8 cellular contexts compared by ENCODE assay signal in genomic region chr1:17826165-17826488, GRCh38.
A peak's percentile ranks its signal among the peaks of the same experiment; 100 is the strongest.
DNase-seq lines count a peak whose midpoint lies in the region; ATAC-seq, FAIRE-seq and TF ChIP-seq lines count a peak whose summit lies in the region.

No MANE protein-coding gene starts in this region.

- H3K4me1 Mint-ChIP-seq in CD8-positive, alpha-beta T cell (ENCODE audit: low read depth) = no peaks in the 10 kb centered on the region

- H3K27me3 ChIP-seq in pancreas (no peaks in the 10 kb centered on the region), ovary (no peaks in the 10 kb centered on the region)
- H3K27me3 ChIP-seq in CD8-positive, alpha-beta T cell (ENCODE audit: insufficient read depth, low read length) = peaks cover 3% of the 10 kb centered on the region

- no peaks in the 10 kb centered on the region for H3K36me3 Mint-ChIP-seq in CD8-positive, alpha-beta T cell

- peak; percentile 6 for DNase-seq in NK-92 treated with Interleukin-12 subunit alpha and Interleukin-12 subunit beta, amount 100 ng/mL, for 24 hours (lab: John Stamatoyannopoulos, UW)
- no peak for DNase-seq in NK-92 (lab: John Stamatoyannopoulos, UW; ENCODE audit: unreplicated experiment)
- peak; percentile 46 for DNase-seq in OCI-LY7 (ENCODE audit: low spot score)
- DNase-seq in fibroblast of gingiva (ENCODE audit: low read depth) = peak; percentile 10
- DNase-seq in pancreas = peak; percentile 19 to 87 (median 53)
- DNase-seq in CD8-positive, alpha-beta T cell = no peak
- no peak for DNase-seq in ovary

- H3K36me3 ChIP-seq in OCI-LY7 (ENCODE audit: insufficient read depth, low read length) = no peaks in the 10 kb centered on the region
- H3K36me3 ChIP-seq in pancreas = no peaks in the 10 kb centered on the region
- H3K36me3 ChIP-seq in CD8-positive, alpha-beta T cell (ENCODE audit: insufficient read depth, low read length) = no peaks in the 10 kb centered on the region
- no peaks in the 10 kb centered on the region for H3K36me3 ChIP-seq in ovary

- H3K79me2 ChIP-seq in OCI-LY7 (ENCODE audit: insufficient read depth, low read depth, low read length) = no peaks in the 10 kb centered on the region

- H3K4me1 ChIP-seq in OCI-LY7 (ENCODE audit: insufficient read depth, low read length, poor library complexity, severe bottlenecking) (no peaks in the 10 kb centered on the region), pancreas (no peaks in the 10 kb centered on the region), ovary (ENCODE audit: insufficient read depth) (no peaks in the 10 kb centered on the region)
- no peaks in the 10 kb centered on the region for H3K4me1 ChIP-seq in CD8-positive, alpha-beta T cell (ENCODE audit: insufficient read depth, low read length)

- TF ChIP-seq CTCF in OCI-LY7 (conservative IDR thresholded peaks at IDR 0.05; ENCODE audit: low read length) = peak; percentile 79
- TF ChIP-seq CTCF in pancreas (IDR thresholded peaks at IDR 0.05) = peak; percentile 52 to 61 (median 56)
- TF ChIP-seq CTCF in CD8-positive, alpha-beta T cell (IDR thresholded peaks at IDR 0.05) = no peak
- no peak for TF ChIP-seq CTCF in ovary (IDR thresholded peaks at IDR 0.05)

- no peak for TF ChIP-seq POLR2A in ovary (IDR thresholded peaks at IDR 0.05)

- no peak for TF ChIP-seq EP300 in ovary (IDR thresholded peaks at IDR 0.05)

- H3K4me3 ChIP-seq in OCI-LY7 (ENCODE audit: low read depth, low read length, poor library complexity, severe bottlenecking) (no peak overlapping the region), pancreas (no peak overlapping the region), ovary (no peak overlapping the region)
- no peak overlapping the region for H3K4me3 ChIP-seq in CD8-positive, alpha-beta T cell (ENCODE audit: low read depth, low read length)

- POLR2A ChIA-PET in OCI-LY7 (lab: Charles Lee) = no interaction called here
- POLR2A ChIA-PET in CD8-positive, alpha-beta T cell (lab: Charles Lee) = no interaction called here

- H3K9me3 ChIP-seq in OCI-LY7 (ENCODE audit: low read length) (no peaks in the 10 kb centered on the region), pancreas (no peaks in the 10 kb centered on the region), ovary (peaks cover 0 to 7% of the 10 kb centered on the region in 2 donors)
- H3K9me3 ChIP-seq in CD8-positive, alpha-beta T cell (ENCODE audit: low read length) = no peaks in the 10 kb centered on the region

- ATAC-seq in pancreas (peak in 3 of 4 donors; percentile 64 to 69 (median 68)), esophagus mucosa (no peak)
- no peak for ATAC-seq in CD8-positive, alpha-beta T cell

- intact Hi-C loops in OCI-LY7 (cut with micrococcal nuclease; ENCODE audit: unreplicated experiment) = loop anchor here (2.0 kb wide), 1 partner anchor 165 kb away; no protein-coding TSS in a partner anchor
- intact Hi-C loops in pancreas (cut with DNase I) = no loop called here
- intact Hi-C loops in CD8-positive, alpha-beta T cell (cut with DNase I, micrococcal nuclease) = no loop called here
- intact Hi-C loops in ovary (cut with DNase I) = loop anchor here in 1 of 4 donors (10.0 kb wide), 1 partner anchor 331 kb away; no protein-coding TSS in a partner anchor

- no peak overlapping the region for H2AFZ ChIP-seq in OCI-LY7 (ENCODE audit: low read length)

- H3K27ac Mint-ChIP-seq in CD8-positive, alpha-beta T cell = no peak overlapping the region

- H3K27ac ChIP-seq in OCI-LY7 (ENCODE audit: low read depth, low read length, poor library complexity, severe bottlenecking) = no peak overlapping the region
- H3K27ac ChIP-seq in pancreas = no peak overlapping the region
- H3K27ac ChIP-seq in CD8-positive, alpha-beta T cell (ENCODE audit: low read depth, low read length) = no peak overlapping the region
- H3K27ac ChIP-seq in ovary = no peak overlapping the region

- H3K4me3 Mint-ChIP-seq in CD8-positive, alpha-beta T cell = no peak overlapping the region

- no peaks in the 10 kb centered on the region for H3K9me3 Mint-ChIP-seq in CD8-positive, alpha-beta T cell

- no peak overlapping the region for H3K4me2 ChIP-seq in OCI-LY7 (ENCODE audit: low read length)

- CTCF ChIA-PET in OCI-LY7 (lab: Charles Lee; ENCODE audit: unreplicated experiment) = no interaction called here
- CTCF ChIA-PET in CD8-positive, alpha-beta T cell (lab: Charles Lee) = interaction anchor here (1.5 kb wide), 2 partner anchors 10 to 47 kb away, joined by 4 read pairs; no protein-coding TSS in a partner anchor

- no peak for FAIRE-seq in pancreas (lab: Jason Lieb, UNC)

- no peaks in the 10 kb centered on the region for H4K20me1 ChIP-seq in OCI-LY7 (ENCODE audit: insufficient read depth, low read length)

- 15 to 16% methylated on average over 16 of the region's 16 CpGs for WGBS in pancreas, 2 donors
- WGBS in ovary, 3 donors = 18 to 44% (median 18%) methylated on average over 6 to 16 of the region's 16 CpGs

- H3K27me3 Mint-ChIP-seq in CD8-positive, alpha-beta T cell (ENCODE audit: low read depth) = peaks cover 37% of the 10 kb centered on the region

- no TSS peak for BruUV-seq in OCI-LY7 (replicated peaks; lab: Mats Ljungman, UMichigan)

- H3K9me2 ChIP-seq in OCI-LY7 (ENCODE audit: insufficient read depth, low read length) = no peaks in the 10 kb centered on the region

Comparison
In these comparisons a context has a peak if more than half of its experiments do, and no peak if none do; other contexts are left out.
1. DNase-seq: peak in NK-92 treated with Interleukin-12 subunit alpha and Interleukin-12 subunit beta, amount 100 ng/mL, for 24 hours (single experiment), OCI-LY7 (single experiment), fibroblast of gingiva (single experiment) and pancreas (6 of 6); none in NK-92 (single experiment), CD8-positive, alpha-beta T cell (0 of 7) and ovary (0 of 5).
2. CTCF ChIP-seq: peak in OCI-LY7 (single experiment) and pancreas (4 of 4); none in CD8-positive, alpha-beta T cell (single experiment) and ovary (0 of 3).
3. ATAC-seq: peak in pancreas (3 of 4); none in CD8-positive, alpha-beta T cell (single experiment) and esophagus mucosa (single experiment).